ENCODE assay signal across 11 cellular contexts in genomic region chr10:44253769-44254462, GRCh38.
DNase-seq lines count a peak whose midpoint lies in the region; ATAC-seq and TF ChIP-seq lines count a peak whose summit lies in the region.
"Had no signal": no experiment of that assay in that cellular context is flagged by ENCODE, and none has a peak within 500 bp of the region (broad histone marks: within the 10 kb centered on the region; RNA-seq: fewer than 3 reads in every experiment).

No MANE protein-coding gene starts in this region.

- TF ChIP-seq CTCF in AG09319 (IDR thresholded peaks at IDR 0.05; ENCODE audit: low read depth, low read length): no peak
- no peak for TF ChIP-seq CTCF in foreskin fibroblast (IDR thresholded peaks at IDR 0.05; ENCODE audit: low read depth, low read length)
- no peak for TF ChIP-seq CTCF in parathyroid adenoma (IDR thresholded peaks at IDR 0.05)

- H3K9me3 ChIP-seq in parathyroid adenoma (ENCODE audit: control insufficient read depth, low read length): no peaks in the 10 kb centered on the region

- no peak overlapping the region for H3K4me3 ChIP-seq in foreskin fibroblast (ENCODE audit: low read depth in 1 of 2, low read length in 2 of 2)
- no peak overlapping the region for H3K4me3 ChIP-seq in parathyroid adenoma (ENCODE audit: low read depth, low read length)

- H3K27ac ChIP-seq in parathyroid adenoma: no peak overlapping the region

- no peak overlapping the region for H3K9ac ChIP-seq in parathyroid adenoma

- H3K4me2 ChIP-seq in parathyroid adenoma (ENCODE audit: low read length): no peak overlapping the region

- no peaks in the 10 kb centered on the region for H3K79me2 ChIP-seq in parathyroid adenoma

- H3K9me3 Mint-ChIP-seq in activated T-cell treated with anti-CD3 and anti-CD28 coated beads, Interleukin-2, amount 50 U/mL, for 4 hours: no peaks in the 10 kb centered on the region

- H3K4me3 Mint-ChIP-seq in activated T-cell treated with anti-CD3 and anti-CD28 coated beads, Interleukin-2, amount 50 U/mL, for 4 hours: no peak overlapping the region

- H3K27me3 Mint-ChIP-seq in activated T-cell treated with anti-CD3 and anti-CD28 coated beads, Interleukin-2, amount 50 U/mL, for 4 hours (ENCODE audit: low read depth): peaks cover 6% of the 10 kb centered on the region

- H2AFZ ChIP-seq in parathyroid adenoma: peak overlapping the region; percentile 3

- no peaks in the 10 kb centered on the region for H3K4me1 Mint-ChIP-seq in activated T-cell treated with anti-CD3 and anti-CD28 coated beads, Interleukin-2, amount 50 U/mL, for 4 hours (ENCODE audit: low read depth)

- ATAC-seq in activated T-cell treated with anti-CD3 and anti-CD28 coated beads, Interleukin-2, amount 50 U/mL, for 4 hours: no peak

- no peaks in the 10 kb centered on the region for H3K36me3 Mint-ChIP-seq in activated T-cell treated with anti-CD3 and anti-CD28 coated beads, Interleukin-2, amount 50 U/mL, for 4 hours (ENCODE audit: insufficient read depth)

- peaks cover 7% of the 10 kb centered on the region for H3K4me1 ChIP-seq in parathyroid adenoma

- H3K36me3 ChIP-seq in parathyroid adenoma (ENCODE audit: control insufficient read depth, insufficient read depth, low read length): no peaks in the 10 kb centered on the region

- DNase-seq in AG09319 (ENCODE audit: extremely low read depth, low read depth) (peak; percentile 96), RKO (ENCODE audit: low spot score) (peak; percentile 70), foreskin fibroblast (peak; percentile 59 to 82), DMS79 treated with DMSO at 0.1 percent for 48 hours (lab: John Stamatoyannopoulos, UW) (no peak), HuH-7 (ENCODE audit: low spot score) (no peak), hippocampal formation (lab: John Stamatoyannopoulos, UW) (no peak)
- no peak for DNase-seq in activated T-cell treated with anti-CD3 and anti-CD28 coated beads, Interleukin-2, amount 50 U/mL, for 4 hours
- DNase-seq: C1 segment of cervical spinal cord, cerebellar nuclear complex, NCI-H774 had no signal

- no peaks in the 10 kb centered on the region for H3K27me3 ChIP-seq in parathyroid adenoma (ENCODE audit: control insufficient read depth, insufficient read depth, low read length)

Comparison
In these comparisons a context has a peak if more than half of its experiments do, and no peak if none do; other contexts are left out.
1. DNase-seq: peak in AG09319 (single experiment), RKO (single experiment) and foreskin fibroblast (2 of 2); none in activated T-cell treated with anti-CD3 and anti-CD28 coated beads, Interleukin-2, amount 50 U/mL, for 4 hours (single experiment), DMS79 treated with DMSO at 0.1 percent for 48 hours (single experiment), HuH-7 (single experiment) and hippocampal formation (0 of 2).